ENCODE assay signal across 8 cellular contexts in genomic region chr12:57111046-57111698, GRCh38. TPM values are rescaled to one million over a fixed set of nuclear protein-coding genes. Genes with fewer than 3 reads are reported as not detected.
DNase-seq lines count a peak whose midpoint lies in the region; ATAC-seq and TF ChIP-seq lines count a peak whose summit lies in the region.

Gene STAT6 (minus strand): TSS chr12:57111362. CDS start chr12:57108278, 3,084 bp downstream.

- TF ChIP-seq POLR2A in Peyer's patch (IDR thresholded peaks at IDR 0.05) = peak; percentile 58 to 79

- H3K4me1 ChIP-seq in A673 (ENCODE audit: insufficient read depth, low read length, poor library complexity, severe bottlenecking) (peaks cover 22% of the 10 kb centered on the region), Peyer's patch (peaks cover 0 to 48% (median 5%) of the 10 kb centered on the region in 4 donors), neutrophil (ENCODE audit: control insufficient read depth in 1 of 2, insufficient read depth in 1 of 2, low read depth in 1 of 2, low read length in 1 of 2) (peaks cover 34 to 38% of the 10 kb centered on the region in 2 experiments), thoracic aorta (ENCODE audit: control insufficient read depth in 1 of 2, low read depth in 2 of 2) (peaks cover 16 to 36% of the 10 kb centered on the region in 2 donors)

- TF ChIP-seq CTCF in A673 (conservative IDR thresholded peaks at IDR 0.05; ENCODE audit: low read depth, low read length) = no peak
- TF ChIP-seq CTCF in Peyer's patch (IDR thresholded peaks at IDR 0.05) = no peak
- no peak for TF ChIP-seq CTCF in fibroblast of villous mesenchyme (IDR thresholded peaks at IDR 0.05; ENCODE audit: insufficient read depth, low read depth, low read length)
- TF ChIP-seq CTCF in neutrophil (IDR thresholded peaks at IDR 0.05) = peak; percentile 15
- no peak for TF ChIP-seq CTCF in thoracic aorta (IDR thresholded peaks at IDR 0.05)

- H3K36me3 ChIP-seq in A673 (ENCODE audit: insufficient read depth, low read length, poor library complexity, severe bottlenecking) = peaks cover 11% of the 10 kb centered on the region
- peaks cover 0 to 22% (median 0%) of the 10 kb centered on the region in 3 donors for H3K36me3 ChIP-seq in Peyer's patch
- peaks cover 30% of the 10 kb centered on the region for H3K36me3 ChIP-seq in neutrophil
- peaks cover 18% of the 10 kb centered on the region for H3K36me3 ChIP-seq in thoracic aorta

- POLR2A ChIA-PET in A673 (lab: Charles Lee; ENCODE audit: low non-redundant PET) = interaction anchor here (0.6 to 1.6 kb wide), 3 partner anchors 17 to 23 kb away, joined by 3 to 9 read pairs (median 8); no protein-coding TSS in a partner anchor

- DNase-seq in A673 (ENCODE audit: low spot score) (peak; percentile 85), Peyer's patch (peak; percentile 85 to 96 (median 93)), fibroblast of villous mesenchyme (ENCODE audit: low read depth) (peak; percentile 94), thoracic aorta (ENCODE audit: low spot score) (no peak)
- DNase-seq in activated T-helper 9 cell treated with anti-CD3 and anti-CD28 coated beads, Interleukin-2, amount 50 U/mL, for 16 hours (ENCODE audit: low read depth) = peak; percentile 68

- H3K4me3 ChIP-seq in A673 (ENCODE audit: low read depth, low read length, poor library complexity, severe bottlenecking) = peak within 1 kb of the TSS; percentile 51
- H3K4me3 ChIP-seq in Peyer's patch = peak within 1 kb of the TSS; percentile 74 to 81 (median 76)
- peak within 1 kb of the TSS; percentile 93 for H3K4me3 ChIP-seq in fibroblast of villous mesenchyme (ENCODE audit: low read depth, low read length)
- H3K4me3 ChIP-seq in neutrophil (ENCODE audit: low read depth in 1 of 2, low read length in 1 of 2) = peak within 1 kb of the TSS; percentile 89 to 100
- H3K4me3 ChIP-seq in thoracic aorta = peak within 1 kb of the TSS; percentile 79

- intact Hi-C loops in A673 (cut with micrococcal nuclease; ENCODE audit: unreplicated experiment) = loop anchor here (2.0 to 5.0 kb wide), 3 partner anchors 16 to 599 kb away; no protein-coding TSS in a partner anchor

- peak within 1 kb of the TSS; percentile 90 for H3K27ac ChIP-seq in A673 (ENCODE audit: low read depth, low read length, poor library complexity, severe bottlenecking)
- peak within 1 kb of the TSS; percentile 98 to 99 (median 98) for H3K27ac ChIP-seq in Peyer's patch
- peak within 1 kb of the TSS; percentile 100 for H3K27ac ChIP-seq in neutrophil
- H3K27ac ChIP-seq in thoracic aorta = peak within 1 kb of the TSS; percentile 95

- CTCF ChIA-PET in A673 (lab: Charles Lee) = interaction anchor here (0.6 to 3.5 kb wide), 19 partner anchors 10 to 475 kb away, joined by 3 to 87 read pairs (median 9); partner anchors contain the start of genes LRP1, NAB2 and ZBTB39

- H3K27me3 ChIP-seq in A673 (replicated peaks; ENCODE audit: insufficient read depth, low read depth, low read length, poor library complexity) (no peaks in the 10 kb centered on the region), Peyer's patch (no peaks in the 10 kb centered on the region), neutrophil (peaks cover 6% of the 10 kb centered on the region), thoracic aorta (replicated peaks; ENCODE audit: insufficient read depth) (no peaks in the 10 kb centered on the region)

- ATAC-seq in GM18868 (IDR thresholded peaks at IDR 0.05; ENCODE audit: unreplicated experiment) (peak; percentile 50), HG03159 (IDR thresholded peaks at IDR 0.05; ENCODE audit: unreplicated experiment) (peak; percentile 56), thoracic aorta (ENCODE audit: insufficient number of reproducible peaks, low FRiP score, low read depth) (peak; percentile 31)

- BruUV-seq in A673 (replicated peaks; lab: Mats Ljungman, UMichigan) = no TSS peak

- H3K9me3 ChIP-seq in A673 (ENCODE audit: low read depth, low read length, poor library complexity, severe bottlenecking) (no peaks in the 10 kb centered on the region), Peyer's patch (no peaks in the 10 kb centered on the region), neutrophil (no peaks in the 10 kb centered on the region), thoracic aorta (no peaks in the 10 kb centered on the region)

RNA-seq across cellular contexts. Expression of gene STAT6, which starts in this region (rescaled TPM):
- total RNA-seq in A673 (2021) (96.3 and 111 TPM in 2 replicates), Peyer's patch (100 to 1,000 TPM; 278 to 416 (median 382) TPM), fibroblast of villous mesenchyme (81.5 and 81.6 TPM in 2 replicates), thoracic aorta (100 to 1,000 TPM; 133 to 185 TPM)
